In the genomic region with DNA sequence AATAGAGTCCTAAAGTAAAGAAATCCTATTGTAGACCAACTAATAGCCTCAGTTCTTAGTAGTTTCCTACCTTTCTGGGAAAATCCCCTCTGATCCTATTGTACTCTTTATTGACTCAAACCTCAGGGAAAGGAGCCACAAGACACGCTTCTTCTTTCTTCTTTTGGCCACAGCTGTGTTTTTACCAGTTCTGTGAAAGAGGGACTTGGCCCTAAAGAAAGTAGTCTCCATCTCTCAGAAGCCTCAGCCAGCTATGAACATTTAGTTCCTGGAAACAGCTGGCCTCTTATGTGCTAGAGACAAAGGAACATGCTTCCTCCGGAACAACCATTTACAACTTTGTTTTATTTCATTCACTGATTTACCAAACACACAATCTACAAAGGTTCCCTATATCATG, we compare ENCODE assay signal across 22 cellular contexts.
"Had no signal": no experiment of that assay in that cellular context is flagged by ENCODE, and none has a peak within 500 bp of the region (broad histone marks: within the 10 kb centered on the region; RNA-seq: fewer than 3 reads in every experiment).

No MANE protein-coding gene starts in this region.

- H3K27ac Mint-ChIP-seq: activated CD4-positive, alpha-beta memory T cell treated with anti-CD3 and anti-CD28 coated beads, Interleukin-2, amount 10 ng/mL, durations not matched to agents 7 days and 5 days; activated naive CD8-positive, alpha-beta T cell; activated T-cell treated with anti-CD3 and anti-CD28 coated beads, Interleukin-2, amount 50 U/mL, for 72 hours; dendritic cell treated with granulocyte-macrophage colony-stimulating factor and Interleukin-4, amounts not matched to agents 40 ng/mL and 50 ng/mL, for 4 days; effector memory CD8-positive, alpha-beta T cell had no signal

- H3K36me3 ChIP-seq: cardiac muscle cell, tibial artery had no signal

- H3K27me3 ChIP-seq: cardiac muscle cell, foreskin keratinocyte, hepatocyte, tibial artery had no signal

- H3K4me3 Mint-ChIP-seq: activated CD4-positive, alpha-beta memory T cell treated with anti-CD3 and anti-CD28 coated beads, Interleukin-2, amount 10 ng/mL, durations not matched to agents 7 days and 5 days; activated naive CD8-positive, alpha-beta T cell; activated T-cell treated with anti-CD3 and anti-CD28 coated beads, Interleukin-2, amount 50 U/mL, for 72 hours; dendritic cell treated with granulocyte-macrophage colony-stimulating factor and Interleukin-4, amounts not matched to agents 40 ng/mL and 50 ng/mL, for 4 days; effector memory CD8-positive, alpha-beta T cell; neural crest cell had no signal

- H3K27me3 Mint-ChIP-seq: dendritic cell treated with granulocyte-macrophage colony-stimulating factor and Interleukin-4, amounts not matched to agents 40 ng/mL and 50 ng/mL, for 4 days had no signal

- H3K4me2 ChIP-seq: hepatocyte had no signal

- H3K9me3 Mint-ChIP-seq: effector memory CD8-positive, alpha-beta T cell had no signal

- H2AFZ ChIP-seq: hepatocyte had no signal

- H3K27ac ChIP-seq: cardiac muscle cell, epithelial cell of prostate, foreskin keratinocyte, hepatocyte, psoas muscle, tibial artery had no signal

- H3K79me2 ChIP-seq: hepatocyte had no signal

- DNase-seq: activated CD4-positive, alpha-beta memory T cell treated with anti-CD3 and anti-CD28 coated beads, Interleukin-2, amount 10 ng/mL, durations not matched to agents 7 days and 5 days; activated CD4-positive, alpha-beta T cell treated with anti-CD3 and anti-CD28 coated beads for 48 hours; activated CD4-positive, CD25-positive, alpha-beta regulatory T cell; activated gamma-delta T cell; activated T-cell treated with anti-CD3 and anti-CD28 coated beads, Interleukin-2, amount 50 U/mL, for 72 hours; amygdala; effector memory CD8-positive, alpha-beta T cell; foreskin keratinocyte; left cardiac atrium; midbrain; psoas muscle; right cardiac atrium; stimulated activated CD4-positive, alpha-beta T cell treated with anti-CD3 and anti-CD28 coated beads, Interleukin-2, amount 100 ng/mL, for 24 hours; stimulated activated naive CD8-positive, alpha-beta T cell treated with anti-CD3 and anti-CD28 coated beads, Interleukin-15, Interleukin-2, amounts not matched to agents 100 U/mL and 50 U/mL, for 24 hours; substantia nigra; tibial artery had no signal

- H3K4me3 ChIP-seq: cardiac muscle cell, hepatocyte, psoas muscle, tibial artery had no signal

- ATAC-seq: activated T-cell treated with anti-CD3 and anti-CD28 coated beads, Interleukin-2, amount 50 U/mL, for 72 hours; effector memory CD8-positive, alpha-beta T cell; foreskin keratinocyte; left cardiac atrium; psoas muscle; right cardiac atrium; stimulated activated naive CD8-positive, alpha-beta T cell treated with anti-CD3 and anti-CD28 coated beads, Interleukin-15, Interleukin-2, amounts not matched to agents 100 U/mL and 50 U/mL, for 24 hours had no signal

- H3K4me1 ChIP-seq: foreskin keratinocyte, tibial artery had no signal
